Comparison of ENCODE assay signal across 9 cellular contexts in the genomic region with DNA sequence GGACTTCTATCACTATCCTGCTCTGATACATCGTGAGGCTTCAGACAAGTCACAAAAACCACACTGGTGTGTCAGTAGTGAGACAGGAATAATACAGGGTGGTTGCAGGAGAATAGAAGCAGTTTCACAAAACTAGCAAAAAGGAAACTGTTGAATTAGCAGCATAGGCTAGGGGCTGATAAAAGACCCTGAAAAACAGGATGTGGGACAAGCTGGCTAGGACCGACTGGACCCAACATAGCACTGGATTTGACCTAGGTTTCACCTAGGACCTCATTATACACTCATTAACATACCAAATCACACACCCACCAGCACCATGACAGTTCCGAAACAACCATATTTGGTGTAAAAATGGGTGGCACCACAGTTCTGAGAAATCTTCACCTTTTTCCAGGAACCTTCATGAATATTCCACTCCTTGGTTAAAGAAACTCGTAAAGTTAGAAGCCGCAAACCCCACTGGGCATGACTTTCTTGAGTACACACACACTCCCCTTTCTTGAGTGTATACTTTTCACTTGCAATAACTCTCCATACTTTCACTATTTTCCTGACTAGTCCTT.
A peak's percentile ranks its signal among the peaks of the same experiment; 100 is the strongest.
DNase-seq lines count a peak whose midpoint lies in the region; ATAC-seq and TF ChIP-seq lines count a peak whose summit lies in the region.
"Had no signal": no experiment of that assay in that cellular context is flagged by ENCODE, and none has a peak within 500 bp of the region (broad histone marks: within the 10 kb centered on the region; RNA-seq: fewer than 3 reads in every experiment).

No MANE protein-coding gene starts in this region.

- ATAC-seq in GM21737 (IDR thresholded peaks at IDR 0.05; ENCODE audit: unreplicated experiment) (peak; percentile 59), GM21447 (IDR thresholded peaks at IDR 0.05; ENCODE audit: unreplicated experiment) (no peak)

- DNase-seq in GM12864 (ENCODE audit: low read depth) (peak; percentile 56), vagina (ENCODE audit: extremely low spot score in 2 of 2) (no peak), Peyer's patch (no peak)
- DNase-seq in central memory CD4-positive, alpha-beta T cell: peak; percentile 61
- DNase-seq in activated effector memory CD4-positive, alpha-beta T cell treated with Interleukin-2 at 50 U/mL for 16 hours: no peak
- DNase-seq: MG63 had no signal

- H3K27me3 ChIP-seq in OCI-LY3 (ENCODE audit: low read depth, low read length) (no peaks in the 10 kb centered on the region; the same call in 1 of the 2 replicates), vagina (no peaks in the 10 kb centered on the region), Peyer's patch (no peaks in the 10 kb centered on the region)
- H3K27me3 ChIP-seq: MG63 had no signal

- H3K36me3 ChIP-seq in OCI-LY3 (replicated peaks; ENCODE audit: low read depth, low read length) (no peaks in the 10 kb centered on the region), vagina (no peaks in the 10 kb centered on the region), Peyer's patch (no peaks in the 10 kb centered on the region)
- H3K36me3 ChIP-seq: MG63 had no signal

- H3K79me2 ChIP-seq in OCI-LY3 (ENCODE audit: low read length): no peaks in the 10 kb centered on the region

- H3K4me1 ChIP-seq in OCI-LY3 (ENCODE audit: low read length): peaks cover 21% of the 10 kb centered on the region
- peaks cover 18% of the 10 kb centered on the region for H3K4me1 ChIP-seq in vagina
- no peaks in the 10 kb centered on the region for H3K4me1 ChIP-seq in Peyer's patch

- no peak overlapping the region for H3K27ac ChIP-seq in OCI-LY3 (ENCODE audit: low read length)
- no peak overlapping the region for H3K27ac ChIP-seq in vagina
- no peak overlapping the region for H3K27ac ChIP-seq in Peyer's patch

- no peaks in the 10 kb centered on the region for H4K20me1 ChIP-seq in OCI-LY3 (ENCODE audit: insufficient read depth, low read length)

- H3K9me3 ChIP-seq in OCI-LY3 (ENCODE audit: insufficient read depth, low read length) (no peaks in the 10 kb centered on the region), vagina (no peaks in the 10 kb centered on the region), Peyer's patch (no peaks in the 10 kb centered on the region)
- H3K9me3 ChIP-seq: MG63 had no signal

- H3K4me3 ChIP-seq in GM12864 (ENCODE audit: low read depth, low read length) (no peak overlapping the region), OCI-LY3 (ENCODE audit: low read length) (no peak overlapping the region), vagina (no peak overlapping the region), Peyer's patch (no peak overlapping the region)
- H3K4me3 ChIP-seq: MG63 had no signal

- peak overlapping the region; percentile 31 for H3K4me2 ChIP-seq in OCI-LY3 (ENCODE audit: low read length)

- TF ChIP-seq POLR2A in vagina (IDR thresholded peaks at IDR 0.05) (no peak), Peyer's patch (IDR thresholded peaks at IDR 0.05) (no peak)

- H2AFZ ChIP-seq in OCI-LY3 (ENCODE audit: low read depth, low read length): no peak overlapping the region

- no peak overlapping the region for H3K9ac ChIP-seq in OCI-LY3 (ENCODE audit: low read length)

- TF ChIP-seq CTCF in GM12864 (IDR thresholded peaks at IDR 0.05; ENCODE audit: low read depth, low read length, missing control alignments): no peak
- no peak for TF ChIP-seq CTCF in OCI-LY3 (IDR thresholded peaks at IDR 0.05; ENCODE audit: low read depth, low read length)
- TF ChIP-seq CTCF in vagina (IDR thresholded peaks at IDR 0.05): no peak
- TF ChIP-seq CTCF in Peyer's patch (IDR thresholded peaks at IDR 0.05): no peak

- intact Hi-C loops in vagina (cut with DNase I): no loop called here

Comparison
In these comparisons a context has a peak if more than half of its experiments do, and no peak if none do; other contexts are left out.
1. DNase-seq: peak in GM12864 (single experiment) and central memory CD4-positive, alpha-beta T cell (single experiment); none in vagina (0 of 2), activated effector memory CD4-positive, alpha-beta T cell treated with Interleukin-2 at 50 U/mL for 16 hours (single experiment) and Peyer's patch (0 of 3).